15 cellular contexts compared by ENCODE assay signal in the genomic region with DNA sequence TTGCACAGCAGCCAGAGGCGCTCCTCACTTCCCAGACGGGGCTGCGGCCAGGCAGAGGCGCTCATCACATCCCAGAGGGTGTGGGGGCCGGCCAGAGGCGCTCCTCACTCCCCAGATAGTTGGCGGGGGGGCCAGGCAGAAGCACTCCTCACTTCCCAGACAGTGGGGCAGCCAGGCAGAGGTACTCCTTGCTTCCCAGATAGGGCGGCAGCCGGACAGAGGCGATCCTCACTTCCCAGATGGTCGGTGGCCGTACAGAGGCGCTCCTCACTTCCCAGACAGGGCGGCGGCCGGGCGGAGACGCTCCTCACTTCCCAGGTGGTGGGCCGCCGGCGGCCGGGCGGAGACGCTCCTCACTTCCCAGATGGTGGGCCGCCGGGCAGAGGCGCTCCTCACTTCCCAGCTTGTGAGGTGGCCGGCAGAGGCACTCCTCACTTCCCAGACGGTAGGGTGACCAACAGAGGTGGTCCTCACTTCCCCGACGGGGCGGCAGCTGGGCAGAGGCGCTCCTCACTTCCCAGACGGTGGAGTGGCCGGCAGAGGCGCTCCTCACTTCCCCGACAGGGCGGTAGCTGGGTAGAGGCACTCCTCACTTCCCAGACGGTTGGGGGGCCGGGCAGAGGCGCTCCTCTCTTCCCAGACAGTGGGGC.
"Had no signal": no experiment of that assay in that cellular context is flagged by ENCODE, and none has a peak within 500 bp of the region (broad histone marks: within the 10 kb centered on the region; RNA-seq: fewer than 3 reads in every experiment).

No MANE protein-coding gene starts in this region.

- H3K4me3 ChIP-seq: prostate gland, right atrium auricular region, sigmoid colon, spleen, transverse colon, vagina had no signal

- H3K27ac ChIP-seq: prostate gland, right atrium auricular region, sigmoid colon, transverse colon, vagina had no signal

- ATAC-seq: left lobe of liver; naive thymus-derived CD8-positive, alpha-beta T cell; stimulated activated memory B cell treated with anti-CD40 and anti-IgM and Interleukin-4, amounts not matched to agents 10 μg/mL and 1 μg/mL and 100 μg/mL, for 72 hours; stimulated activated naive CD8-positive, alpha-beta T cell treated with anti-CD3 and anti-CD28 coated beads, Interleukin-15, Interleukin-2, amounts not matched to agents 100 U/mL and 50 U/mL, for 24 hours had no signal

- DNase-seq: cortex of kidney; mammary epithelial cell; naive thymus-derived CD8-positive, alpha-beta T cell; nephron progenitor cell; nucleus accumbens; sigmoid colon; spleen; stimulated activated CD4-positive, alpha-beta T cell treated with anti-CD3 and anti-CD28 coated beads, Interleukin-4, amount 100 ng/mL, for 4 hours; stimulated activated naive CD8-positive, alpha-beta T cell treated with anti-CD3 and anti-CD28 coated beads, Interleukin-15, Interleukin-2, amounts not matched to agents 100 U/mL and 50 U/mL, for 24 hours; transverse colon had no signal

- H3K4me3 Mint-ChIP-seq: nephron progenitor cell; stimulated activated memory B cell treated with anti-CD40 and anti-IgM and Interleukin-4, amounts not matched to agents 10 μg/mL and 1 μg/mL and 100 μg/mL, for 72 hours had no signal

- H3K4me1 ChIP-seq: prostate gland had no signal

- H3K36me3 Mint-ChIP-seq: naive thymus-derived CD8-positive, alpha-beta T cell had no signal

- H3K9me3 ChIP-seq: prostate gland, right atrium auricular region, sigmoid colon, spleen, transverse colon, vagina had no signal

- H3K27me3 ChIP-seq: right atrium auricular region, sigmoid colon, spleen, transverse colon, vagina had no signal

- H3K27me3 Mint-ChIP-seq: naive thymus-derived CD8-positive, alpha-beta T cell; stimulated activated memory B cell treated with anti-CD40 and anti-IgM and Interleukin-4, amounts not matched to agents 10 μg/mL and 1 μg/mL and 100 μg/mL, for 72 hours had no signal

- H3K27ac Mint-ChIP-seq: stimulated activated memory B cell treated with anti-CD40 and anti-IgM and Interleukin-4, amounts not matched to agents 10 μg/mL and 1 μg/mL and 100 μg/mL, for 72 hours had no signal

- H3K9me3 Mint-ChIP-seq: naive thymus-derived CD8-positive, alpha-beta T cell; nephron progenitor cell; stimulated activated memory B cell treated with anti-CD40 and anti-IgM and Interleukin-4, amounts not matched to agents 10 μg/mL and 1 μg/mL and 100 μg/mL, for 72 hours had no signal

- H3K36me3 ChIP-seq: prostate gland, right atrium auricular region, sigmoid colon, spleen, transverse colon, vagina had no signal
